ENCODE assay signal across 12 cellular contexts in genomic region chr1:59498640-59499039, GRCh38.
DNase-seq lines count a peak whose midpoint lies in the region; ATAC-seq and TF ChIP-seq lines count a peak whose summit lies in the region.
"Had no signal": no experiment of that assay in that cellular context is flagged by ENCODE, and none has a peak within 500 bp of the region (broad histone marks: within the 10 kb centered on the region; RNA-seq: fewer than 3 reads in every experiment).

No MANE protein-coding gene starts in this region.

- H3K4me3 Mint-ChIP-seq in mesothelial cell of epicardium = no peak overlapping the region

- peaks cover 52% of the 10 kb centered on the region for H3K4me1 Mint-ChIP-seq in mesothelial cell of epicardium

- ATAC-seq in GM21786 (IDR thresholded peaks at IDR 0.05; ENCODE audit: unreplicated experiment) (no peak), GM18868 (IDR thresholded peaks at IDR 0.05; ENCODE audit: unreplicated experiment) (no peak)

- in situ Hi-C loops in Caki2 (cut with HindIII; ENCODE audit: low pct_unique_long_range_greater_than_20kb, low sequenced_read_pairs) = no loop called here

- DNase-seq in Caki2 (ENCODE audit: low read depth) (peak; percentile 19), NCI-H226 (peak; percentile 54), cerebellum (ENCODE audit: low spot score) (peak; percentile 67), mesothelial cell of epicardium (ENCODE audit: low spot score in 2 of 2, unreplicated experiment in 2 of 2) (no peak), NAMALWA (ENCODE audit: low spot score) (no peak)
- DNase-seq in activated CD4-positive, alpha-beta T cell treated with anti-CD3 and anti-CD28 coated beads, Interleukin-2, amount 50 U/mL, for 48 hours = no peak
- DNase-seq: DND-41; effector CD4-positive, alpha-beta T cell; stimulated activated CD4-positive, alpha-beta T cell treated with anti-CD3 and anti-CD28 coated beads, Interleukin-1b, Interleukin-23, amount 100 ng/mL, for 48 hours; tibial artery had no signal

- H3K27me3 Mint-ChIP-seq in mesothelial cell of epicardium (ENCODE audit: low read depth) = no peaks in the 10 kb centered on the region

- peaks cover 10% of the 10 kb centered on the region for H3K36me3 Mint-ChIP-seq in mesothelial cell of epicardium

- H3K9me3 Mint-ChIP-seq in mesothelial cell of epicardium = peaks cover 10% of the 10 kb centered on the region

- TF ChIP-seq CTCF in mesothelial cell of epicardium (IDR thresholded peaks at IDR 0.05; ENCODE audit: unreplicated experiment) = no peak

- H3K27ac Mint-ChIP-seq in mesothelial cell of epicardium = peak overlapping the region; percentile 92

Comparison
In these comparisons a context has a peak if more than half of its experiments do, and no peak if none do; other contexts are left out.
1. DNase-seq: peak in Caki2 (single experiment), NCI-H226 (single experiment) and cerebellum (single experiment); none in mesothelial cell of epicardium (0 of 2), activated CD4-positive, alpha-beta T cell treated with anti-CD3 and anti-CD28 coated beads, Interleukin-2, amount 50 U/mL, for 48 hours (0 of 2) and NAMALWA (single experiment).